8 cellular contexts compared by ENCODE assay signal in genomic region chr5:138354387-138354786, GRCh38. TPM values are rescaled to one million over a fixed set of nuclear protein-coding genes. Genes with fewer than 3 reads are reported as not detected.
DNase-seq lines count a peak whose midpoint lies in the region; ATAC-seq and TF ChIP-seq lines count a peak whose summit lies in the region.

No MANE protein-coding gene starts in this region.

- no peaks in the 10 kb centered on the region for H3K36me3 ChIP-seq in H7 (replicated peaks; ENCODE audit: control insufficient read depth, insufficient read depth, low read length)

- H3K4me1 Mint-ChIP-seq in T-helper 17 cell = peaks cover 34% of the 10 kb centered on the region

- no peaks in the 10 kb centered on the region for H3K27me3 ChIP-seq in H7 (ENCODE audit: control insufficient read depth, insufficient read depth, low read length)

- peak overlapping the region; percentile 97 for H3K27ac Mint-ChIP-seq in T-helper 17 cell

- ATAC-seq in T-helper 17 cell = no peak
- no peak for ATAC-seq in HG02759 (IDR thresholded peaks at IDR 0.05; ENCODE audit: unreplicated experiment)
- ATAC-seq in GM19324 (IDR thresholded peaks at IDR 0.05; ENCODE audit: low FRiP score, unreplicated experiment) = no peak
- ATAC-seq in HG03280 (IDR thresholded peaks at IDR 0.05; ENCODE audit: unreplicated experiment) = no peak

- DNase-seq in H7 (no peak), T-helper 17 cell (no peak), fibroblast of villous mesenchyme (ENCODE audit: low read depth) (no peak), skeletal muscle cell (ENCODE audit: low read depth) (no peak), NCI-H187 (lab: John Stamatoyannopoulos, UW) (no peak)

- H3K9me3 ChIP-seq in T-helper 17 cell (ENCODE audit: control insufficient read depth, low read length, poor library complexity, severe bottlenecking) = no peaks in the 10 kb centered on the region

- no peaks in the 10 kb centered on the region for H3K27me3 Mint-ChIP-seq in T-helper 17 cell

- no peak for TF ChIP-seq CTCF in fibroblast of villous mesenchyme (IDR thresholded peaks at IDR 0.05; ENCODE audit: insufficient read depth, low read depth, low read length)

- peaks cover 2% of the 10 kb centered on the region for H3K36me3 Mint-ChIP-seq in T-helper 17 cell (ENCODE audit: low read depth)

- H3K4me3 ChIP-seq in H7 (ENCODE audit: insufficient read depth, low read depth, low read length) = peak overlapping the region; percentile 88
- H3K4me3 ChIP-seq in fibroblast of villous mesenchyme (ENCODE audit: low read depth, low read length) = peak overlapping the region; percentile 91
- peak overlapping the region; percentile 86 for H3K4me3 ChIP-seq in skeletal muscle cell (ENCODE audit: low read depth, low read length)

- H3K4me3 Mint-ChIP-seq in T-helper 17 cell = peak overlapping the region; percentile 96

RNA-seq across cellular contexts. Expression of gene KDM3B, which starts 1.9 kb away (rescaled TPM):
- 55.6 and 74.8 TPM in 2 replicates for total RNA-seq in H7 (2014; rRNA removed; shearing (Covaris generic))
- total RNA-seq in T-helper 17 cell (10 to 100 TPM; 74.0 to 74.5 TPM), fibroblast of villous mesenchyme (45.1 and 51.4 TPM in 2 replicates)

RNA-seq across cellular contexts. Expression of gene FAM53C, which starts 16.3 kb away (rescaled TPM):
- 70.4 and 74.5 TPM in 2 replicates for total RNA-seq in H7 (2014; rRNA removed; shearing (Covaris generic))
- 10 to 100 TPM; 50.1 to 59.8 TPM for total RNA-seq in T-helper 17 cell
- 34.1 and 46.6 TPM in 2 replicates for total RNA-seq in fibroblast of villous mesenchyme

RNA-seq across cellular contexts. Expression of gene CDC25C, which starts 22.8 kb away (rescaled TPM):
- total RNA-seq in H7 (2014; rRNA removed; shearing (Covaris generic)) = 36.0 and 38.7 TPM in 2 replicates
- total RNA-seq in T-helper 17 cell = not detected
- 4.8 and 6.9 TPM in 2 replicates for total RNA-seq in fibroblast of villous mesenchyme
